Comparison of ENCODE assay signal across 19 cellular contexts in the genomic region with DNA sequence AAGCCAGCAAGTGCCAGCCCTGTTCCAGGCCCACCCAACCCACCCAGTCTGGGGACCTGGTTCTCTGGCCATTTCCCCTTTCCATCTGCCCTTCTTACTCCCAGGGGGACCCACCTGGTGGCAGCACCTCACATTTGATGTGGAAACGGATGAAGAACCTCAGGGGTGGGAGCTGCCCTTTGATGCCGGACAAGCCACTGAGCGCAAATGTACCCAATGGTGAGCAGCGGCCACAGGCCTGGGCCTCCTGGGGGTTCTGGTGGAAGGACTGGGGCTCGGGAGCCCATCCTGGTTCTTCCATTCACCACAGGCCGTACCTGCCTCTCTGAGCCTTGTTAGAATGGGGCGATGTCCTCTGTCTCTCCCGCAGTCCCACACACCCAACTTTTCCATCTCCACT.
"Had no signal": no experiment of that assay in that cellular context is flagged by ENCODE, and none has a peak within 500 bp of the region (broad histone marks: within the 10 kb centered on the region; RNA-seq: fewer than 3 reads in every experiment).

No MANE protein-coding gene starts in this region.

- H3K9me3 Mint-ChIP-seq: activated naive CD4-positive, alpha-beta T cell treated with anti-CD3 and anti-CD28 coated beads, Interleukin-2, amount 50 U/mL, for 24 hours; activated T-cell treated with anti-CD3 and anti-CD28 coated beads, Interleukin-2, amount 50 U/mL, for 24 hours; activated T-helper 1 cell treated with anti-CD3 and anti-CD28 coated beads, Interleukin-12 subunit alpha, Interleukin-12 subunit beta, Interleukin-2, Interleukin-4 antibody, amounts not matched to agents 30 ng/mL and 10 ng/mL and 1 ng/mL, durations not matched to agents 14 hours and 24 hours and 36 hours; T-helper 1 cell treated with Interleukin-12 subunit alpha and Interleukin-12 subunit beta and Interleukin-4 antibody, amounts not matched to agents 30 μg/mL and 1 μg/mL, for 36 hours had no signal

- H3K4me1 Mint-ChIP-seq: activated naive CD4-positive, alpha-beta T cell treated with anti-CD3 and anti-CD28 coated beads, Interleukin-2, amount 50 U/mL, for 24 hours had no signal

- DNase-seq: activated CD4-positive, alpha-beta T cell treated with anti-CD3 and anti-CD28 coated beads for 4 hours; activated effector memory CD4-positive, alpha-beta T cell treated with Interleukin-2 at 50 U/mL for 16 hours; activated naive CD4-positive, alpha-beta T cell; activated T-cell treated with anti-CD3 and anti-CD28 coated beads, Interleukin-2, amount 50 U/mL, for 24 hours; central memory CD4-positive, alpha-beta T cell; NCI-H1092 treated with DMSO at 0.1 percent for 48 hours; NCI-H1417 treated with DMSO at 0.1 percent for 48 hours; NCI-H1694; NCI-H2029; NCI-H345; NCI-H510A; NCI-H526 treated with DMSO at 0.1 percent for 48 hours; NK-92 treated with Interleukin-12 subunit alpha and Interleukin-12 subunit beta, amount 100 ng/mL, for 24 hours; Peyer's patch; SHP77 treated with DMSO at 0.1 percent for 48 hours had no signal

- H3K36me3 Mint-ChIP-seq: activated naive CD4-positive, alpha-beta T cell treated with anti-CD3 and anti-CD28 coated beads, Interleukin-2, amount 50 U/mL, for 24 hours had no signal

- H3K27ac Mint-ChIP-seq: activated naive CD4-positive, alpha-beta T cell treated with anti-CD3 and anti-CD28 coated beads, Interleukin-2, amount 50 U/mL, for 24 hours; activated T-cell treated with anti-CD3 and anti-CD28 coated beads, Interleukin-2, amount 50 U/mL, for 24 hours; activated T-helper 1 cell treated with anti-CD3 and anti-CD28 coated beads, Interleukin-12 subunit alpha, Interleukin-12 subunit beta, Interleukin-2, Interleukin-4 antibody, amounts not matched to agents 30 ng/mL and 10 ng/mL and 1 ng/mL, durations not matched to agents 14 hours and 24 hours and 36 hours; T-helper 1 cell treated with Interleukin-12 subunit alpha and Interleukin-12 subunit beta and Interleukin-4 antibody, amounts not matched to agents 30 μg/mL and 1 μg/mL, for 36 hours had no signal

- H3K4me3 Mint-ChIP-seq: activated naive CD4-positive, alpha-beta T cell treated with anti-CD3 and anti-CD28 coated beads, Interleukin-2, amount 50 U/mL, for 24 hours; activated T-cell treated with anti-CD3 and anti-CD28 coated beads, Interleukin-2, amount 50 U/mL, for 24 hours; activated T-helper 1 cell treated with anti-CD3 and anti-CD28 coated beads, Interleukin-12 subunit alpha, Interleukin-12 subunit beta, Interleukin-2, Interleukin-4 antibody, amounts not matched to agents 30 ng/mL and 10 ng/mL and 1 ng/mL, durations not matched to agents 14 hours and 24 hours and 36 hours; T-helper 1 cell treated with Interleukin-12 subunit alpha and Interleukin-12 subunit beta and Interleukin-4 antibody, amounts not matched to agents 30 μg/mL and 1 μg/mL, for 36 hours had no signal

- H3K27me3 Mint-ChIP-seq: activated naive CD4-positive, alpha-beta T cell treated with anti-CD3 and anti-CD28 coated beads, Interleukin-2, amount 50 U/mL, for 24 hours; activated T-cell treated with anti-CD3 and anti-CD28 coated beads, Interleukin-2, amount 50 U/mL, for 24 hours had no signal

- H3K27ac ChIP-seq: Peyer's patch had no signal

- ATAC-seq: activated CD4-positive, CD25-positive, alpha-beta regulatory T cell treated with anti-CD3 and anti-CD28 coated beads, Interleukin-2, amount 50 U/mL, for 24 hours had no signal
